Comparison of ENCODE assay signal across 19 cellular contexts in genomic region chr20:63023836-63024571, GRCh38. TPM values are rescaled to one million over a fixed set of nuclear protein-coding genes. Genes with fewer than 3 reads are reported as not detected.
"Had no signal": no experiment of that assay in that cellular context is flagged by ENCODE, and none has a peak within 500 bp of the region (broad histone marks: within the 10 kb centered on the region; RNA-seq: fewer than 3 reads in every experiment).

No MANE protein-coding gene starts in this region.

- DNase-seq: activated CD4-positive, alpha-beta T cell treated with anti-CD3 and anti-CD28 coated beads, Interleukin-2, amount 50 U/mL, for 1 hour; activated naive CD4-positive, alpha-beta T cell treated with anti-CD3 and anti-CD28 coated beads, Interleukin-2, amount 50 U/mL, for 16 hours; activated T-cell treated with anti-CD3 and anti-CD28 coated beads for 4 hours; caudate nucleus; colonic mucosa; islet precursor cell; mesendoderm; occipital lobe; stimulated activated naive CD8-positive, alpha-beta T cell treated with anti-CD3 and anti-CD28 coated beads, Interleukin-15, amount 100 ng/mL, for 72 hours; T-helper 2 cell had no signal

- H3K27ac ChIP-seq: colonic mucosa, hepatocyte, left lung, right lobe of liver had no signal

- H2AFZ ChIP-seq: hepatocyte had no signal

- H3K27me3 ChIP-seq: right lobe of liver had no signal

- H3K9me3 ChIP-seq: colonic mucosa, left lung, right lobe of liver had no signal

- H3K36me3 ChIP-seq: colonic mucosa, left lung, right lobe of liver had no signal

- H3K4me3 ChIP-seq: colonic mucosa, hepatocyte, left lung, right lobe of liver, smooth muscle cell had no signal

- H3K4me2 ChIP-seq: hepatocyte, smooth muscle cell had no signal

- H3K4me1 ChIP-seq: colonic mucosa, left lung, right lobe of liver had no signal

- ATAC-seq: esophagus mucosa; left lung; natural killer cell treated with Interleukin-12 subunit alpha and Interleukin-12 subunit beta and Interleukin-15 and Interleukin-18, amount 100 ng/mL, for 72 hours; right lobe of liver; stimulated activated naive CD8-positive, alpha-beta T cell treated with anti-CD3 and anti-CD28 coated beads, Interleukin-15, amount 100 ng/mL, for 72 hours had no signal

RNA-seq across cellular contexts. Expression of gene BHLHE23, which starts 17.2 kb away (rescaled TPM):
- total RNA-seq: activated CD8-positive, alpha-beta memory T cell treated with anti-CD3 and anti-CD28 coated beads for 36 hours; activated T-helper 2 cell treated with anti-CD3 and anti-CD28 coated beads, Interferon-gamma antibody, Interleukin-2, Interleukin-4, amounts not matched to agents 10 μg/mL and 5 μg/mL and 100 μg/mL, durations not matched to agents 14 hours and 24 hours and 36 hours; colonic mucosa; esophagus mucosa; hepatocyte; left lung; natural killer cell treated with Interleukin-12 subunit alpha and Interleukin-12 subunit beta and Interleukin-15 and Interleukin-18, amount 100 ng/mL, for 72 hours; occipital lobe; progenitor cell of endocrine pancreas; right lobe of liver; smooth muscle cell had no signal
- polyA plus RNA-seq: hepatocyte, smooth muscle cell had no signal
